8 cellular contexts compared by ENCODE assay signal in genomic region chr22:29031236-29031982, GRCh38. TPM values are rescaled to one million over a fixed set of nuclear protein-coding genes. Genes with fewer than 3 reads are reported as not detected.
DNase-seq lines count a peak whose midpoint lies in the region; FAIRE-seq and TF ChIP-seq lines count a peak whose summit lies in the region.

No MANE protein-coding gene starts in this region.

- H3K36me3 Mint-ChIP-seq in Caco-2 (ENCODE audit: insufficient read depth, unreplicated experiment) (peaks cover 70% of the 10 kb centered on the region), endothelial cell (ENCODE audit: low read depth, unreplicated experiment) (no peaks in the 10 kb centered on the region)

- no peak overlapping the region for H3K4me3 Mint-ChIP-seq in Caco-2 (ENCODE audit: unreplicated experiment)
- H3K4me3 Mint-ChIP-seq in endothelial cell (ENCODE audit: unreplicated experiment), result peak overlapping the region; percentile 88

- H3K4me3 ChIP-seq in Caco-2 (ENCODE audit: low read depth, low read length), result no peak overlapping the region
- peak overlapping the region; percentile 56 for H3K4me3 ChIP-seq in urinary bladder (ENCODE audit: low read depth, low read length)

- no peaks in the 10 kb centered on the region; the same call in 1 of the 2 replicates for H3K27me3 ChIP-seq in Caco-2 (replicated peaks; ENCODE audit: control insufficient read depth, insufficient read depth, low read length)

- CTCF ChIA-PET in Caco-2 (lab: Charles Lee), result no interaction called here

- intact Hi-C loops in Caco-2 (cut with micrococcal nuclease; ENCODE audit: unreplicated experiment), result no loop called here

- peak overlapping the region; percentile 32 for H3K27ac Mint-ChIP-seq in Caco-2 (ENCODE audit: unreplicated experiment)
- peak overlapping the region; percentile 85 for H3K27ac Mint-ChIP-seq in endothelial cell (ENCODE audit: unreplicated experiment)

- POLR2A ChIA-PET in Caco-2 (lab: Charles Lee), result no interaction called here

- no peaks in the 10 kb centered on the region for H3K9me3 ChIP-seq in Caco-2

- TF ChIP-seq CTCF in Caco-2 (IDR thresholded peaks at IDR 0.05; ENCODE audit: insufficient read depth in 1 of 2, low read depth in 1 of 2, low read length in 1 of 2, severe bottlenecking in 1 of 2, unreplicated experiment in 1 of 2), result no peak
- no peak for TF ChIP-seq CTCF in endothelial cell (IDR thresholded peaks at IDR 0.05; ENCODE audit: unreplicated experiment)

- H3K27me3 Mint-ChIP-seq in Caco-2 (ENCODE audit: insufficient read depth, unreplicated experiment), result no peaks in the 10 kb centered on the region
- H3K27me3 Mint-ChIP-seq in endothelial cell (ENCODE audit: unreplicated experiment), result no peaks in the 10 kb centered on the region

- H3K9me3 Mint-ChIP-seq in Caco-2 (ENCODE audit: unreplicated experiment), result no peaks in the 10 kb centered on the region
- H3K9me3 Mint-ChIP-seq in endothelial cell (ENCODE audit: unreplicated experiment), result no peaks in the 10 kb centered on the region

- H3K4me1 Mint-ChIP-seq in Caco-2 (ENCODE audit: low read depth, unreplicated experiment) (peaks cover 22% of the 10 kb centered on the region), endothelial cell (ENCODE audit: unreplicated experiment) (peaks cover 6% of the 10 kb centered on the region)

- peaks cover 28% of the 10 kb centered on the region for H3K4me1 ChIP-seq in Caco-2
- H3K4me1 ChIP-seq in urinary bladder (ENCODE audit: insufficient read depth), result no peaks in the 10 kb centered on the region

- H3K36me3 ChIP-seq in Caco-2 (ENCODE audit: control insufficient read depth, insufficient read depth, low read length), result peaks cover 5% of the 10 kb centered on the region; the same call in 1 of the 2 replicates
- H3K36me3 ChIP-seq in urinary bladder (ENCODE audit: insufficient read depth), result no peaks in the 10 kb centered on the region

- 39% methylated on average over 17 of the region's 17 CpGs for WGBS in urinary bladder

- peak overlapping the region; percentile 83 for H3K27ac ChIP-seq in urinary bladder (ENCODE audit: low read depth)

- DNase-seq in Caco-2, result no peak
- DNase-seq in RCC 7860 (ENCODE audit: low spot score), result peak; percentile 98
- DNase-seq in endothelial cell (ENCODE audit: low spot score), result peak; percentile 41
- DNase-seq in midbrain (lab: John Stamatoyannopoulos, UW), result peak; percentile 23
- DNase-seq in NCI-H774 (lab: John Stamatoyannopoulos, UW), result no peak
- no peak for DNase-seq in DMS114 treated with DMSO at 0.1 percent for 48 hours (lab: John Stamatoyannopoulos, UW; ENCODE audit: unreplicated experiment)
- DNase-seq in MV-4-11 (lab: John Stamatoyannopoulos, UW), result no peak

- peak; percentile 92 for FAIRE-seq in RCC 7860 (lab: Jason Lieb, UNC)

- no TSS peak for BruUV-seq in Caco-2 (replicated peaks; lab: Mats Ljungman, UMichigan)

RNA-seq across cellular contexts. Expression of gene C22orf31, which starts 30.2 kb away (rescaled TPM):
- total RNA-seq in Caco-2 (2022) (not detected in 2 replicates), endothelial cell (ENCODE audit: unreplicated experiment) (not detected), urinary bladder (not detected)
- not detected for polyA plus RNA-seq in urinary bladder

RNA-seq across cellular contexts. Expression of gene KREMEN1, which starts 41.4 kb away (rescaled TPM):
- total RNA-seq in Caco-2 (2022) (28.7 and 29.7 TPM in 2 replicates), endothelial cell (ENCODE audit: unreplicated experiment) (3.1 TPM), urinary bladder (10.1 TPM)
- polyA plus RNA-seq in urinary bladder, result 16.7 TPM

Comparison
In these comparisons a context has a peak if more than half of its experiments do, and no peak if none do; other contexts are left out.
1. DNase-seq: peak in RCC 7860 (single experiment), endothelial cell (single experiment) and midbrain (single experiment); none in Caco-2 (0 of 2), NCI-H774 (single experiment), DMS114 treated with DMSO at 0.1 percent for 48 hours (single experiment) and MV-4-11 (single experiment).